ENCODE assay signal across 1 cellular context in genomic region chr13:29877456-29878096, GRCh38.
TF ChIP-seq lines count a peak whose summit lies in the region.

No MANE protein-coding gene starts in this region.

TF ChIP-seq in HEK293, 187 proteins besides CTCF, POLR2A, EP300 and RAD21 (continued from another document):
- TF ChIP-seq ATF2 (tag by site-specific recombination; IDR thresholded peaks at IDR 0.05; ENCODE audit: low read depth), result 0 out of 2 replicates have a peak, but pooled peaks have one; percentile 28
- no peak for TF ChIP-seq ZNF600 (tag by site-specific recombination; IDR thresholded peaks at IDR 0.05)
TF ChIP-seq in HEK293: peak in this region for 1.
